19 cellular contexts compared by ENCODE assay signal in genomic region chr3:43190682-43191081, GRCh38.
DNase-seq lines count a peak whose midpoint lies in the region; ATAC-seq and TF ChIP-seq lines count a peak whose summit lies in the region.
"Had no signal": no experiment of that assay in that cellular context is flagged by ENCODE, and none has a peak within 500 bp of the region (broad histone marks: within the 10 kb centered on the region; RNA-seq: fewer than 3 reads in every experiment).

No MANE protein-coding gene starts in this region.

- no peaks in the 10 kb centered on the region for H3K27me3 Mint-ChIP-seq in Calu3 (ENCODE audit: unreplicated experiment)
- H3K27me3 Mint-ChIP-seq: effector memory CD8-positive, alpha-beta T cell; naive thymus-derived CD8-positive, alpha-beta T cell had no signal

- no peaks in the 10 kb centered on the region for H3K9me3 Mint-ChIP-seq in Calu3 (ENCODE audit: low read depth, unreplicated experiment)
- H3K9me3 Mint-ChIP-seq: effector memory CD8-positive, alpha-beta T cell; stimulated activated naive B cell treated with anti-CD40 and anti-IgM and Interleukin-4, amounts not matched to agents 10 μg/mL and 1 μg/mL and 100 μg/mL, for 72 hours had no signal

- no peak overlapping the region for H3K27ac ChIP-seq in WERI-Rb-1
- H3K27ac ChIP-seq: left ventricle myocardium inferior had no signal

- no peaks in the 10 kb centered on the region for H3K9me3 ChIP-seq in mucosa of descending colon
- no peaks in the 10 kb centered on the region for H3K9me3 ChIP-seq in WERI-Rb-1 (ENCODE audit: severe bottlenecking)
- H3K9me3 ChIP-seq: left ventricle myocardium inferior had no signal

- TF ChIP-seq CTCF in Calu3 (IDR thresholded peaks at IDR 0.05; ENCODE audit: unreplicated experiment) (no peak), cardiac fibroblast (IDR thresholded peaks at IDR 0.05; ENCODE audit: low read depth, low read length) (no peak), mucosa of descending colon (IDR thresholded peaks at IDR 0.05) (no peak), WERI-Rb-1 (IDR thresholded peaks at IDR 0.05; ENCODE audit: low read depth, low read length) (no peak)

- H3K27me3 ChIP-seq in WERI-Rb-1 (ENCODE audit: insufficient read depth, low read depth, severe bottlenecking) = no peaks in the 10 kb centered on the region

- no peaks in the 10 kb centered on the region for H3K36me3 Mint-ChIP-seq in Calu3 (ENCODE audit: insufficient read depth, unreplicated experiment)
- H3K36me3 Mint-ChIP-seq: CD4-positive, CD25-positive, alpha-beta regulatory T cell; stimulated activated naive B cell treated with anti-CD40 and anti-IgM and Interleukin-4, amounts not matched to agents 10 μg/mL and 1 μg/mL and 100 μg/mL, for 72 hours had no signal

- H3K4me3 Mint-ChIP-seq in Calu3 (ENCODE audit: low read depth, unreplicated experiment) = no peak overlapping the region
- H3K4me3 Mint-ChIP-seq: CD4-positive, CD25-positive, alpha-beta regulatory T cell; effector memory CD8-positive, alpha-beta T cell; naive thymus-derived CD8-positive, alpha-beta T cell; stimulated activated naive B cell treated with anti-CD40 and anti-IgM and Interleukin-4, amounts not matched to agents 10 μg/mL and 1 μg/mL and 100 μg/mL, for 72 hours had no signal

- DNase-seq in Calu3 = no peak
- peak; percentile 80 for DNase-seq in LHCN-M2 (ENCODE audit: low read depth)
- DNase-seq in cardiac fibroblast (ENCODE audit: low read depth in 2 of 2) = peak; percentile 38 to 91
- no peak for DNase-seq in mucosa of descending colon
- DNase-seq in SW480 (ENCODE audit: low spot score) = no peak
- no peak for DNase-seq in COLO829 (ENCODE audit: low spot score)
- DNase-seq in WERI-Rb-1 = no peak
- DNase-seq in NCI-H82 (lab: John Stamatoyannopoulos, UW) = no peak
- DNase-seq: activated T-cell treated with anti-CD3 and anti-CD28 coated beads, Interleukin-2, amount 50 U/mL, for 48 hours; CD4-positive, CD25-positive, alpha-beta regulatory T cell; effector memory CD8-positive, alpha-beta T cell; hypothalamus; left ventricle myocardium inferior; naive thymus-derived CD8-positive, alpha-beta T cell; NCI-H510A; OCI-M1; retina; stimulated activated naive B cell treated with anti-CD40 and anti-IgM and Interleukin-4, amounts not matched to agents 10 μg/mL and 1 μg/mL and 100 μg/mL, for 72 hours; SW 1271 had no signal

- H3K36me3 ChIP-seq in mucosa of descending colon (ENCODE audit: low read depth) (no peaks in the 10 kb centered on the region), WERI-Rb-1 (no peaks in the 10 kb centered on the region)
- H3K36me3 ChIP-seq: left ventricle myocardium inferior had no signal

- H3K4me1 Mint-ChIP-seq in Calu3 (ENCODE audit: low read depth, unreplicated experiment) = peaks cover 22% of the 10 kb centered on the region

- peak overlapping the region; percentile 22 for H3K27ac Mint-ChIP-seq in Calu3 (ENCODE audit: unreplicated experiment)
- H3K27ac Mint-ChIP-seq: effector memory CD8-positive, alpha-beta T cell; stimulated activated naive B cell treated with anti-CD40 and anti-IgM and Interleukin-4, amounts not matched to agents 10 μg/mL and 1 μg/mL and 100 μg/mL, for 72 hours had no signal

- peak; percentile 46 for ATAC-seq in mucosa of descending colon
- ATAC-seq: effector memory CD8-positive, alpha-beta T cell; naive thymus-derived CD8-positive, alpha-beta T cell; stimulated activated naive B cell treated with anti-CD40 and anti-IgM and Interleukin-4, amounts not matched to agents 10 μg/mL and 1 μg/mL and 100 μg/mL, for 72 hours had no signal

- CTCF ChIA-PET in Calu3 (lab: Charles Lee) = interaction anchor here (1.2 kb wide), 1 partner anchor 12 kb away, joined by 3 read pairs; no protein-coding TSS in a partner anchor

- no peak overlapping the region for H3K4me3 ChIP-seq in cardiac fibroblast (replicated peaks in 1 of 2; ENCODE audit: low read depth in 2 of 2, low read length in 2 of 2)
- H3K4me3 ChIP-seq in mucosa of descending colon = no peak overlapping the region
- no peak overlapping the region for H3K4me3 ChIP-seq in WERI-Rb-1 (ENCODE audit: low read depth, low read length)
- H3K4me3 ChIP-seq: left ventricle myocardium inferior had no signal

- no TSS peak for BruUV-seq in Calu3 (replicated peaks; lab: Mats Ljungman, UMichigan)

- peaks cover 5% of the 10 kb centered on the region for H3K4me1 ChIP-seq in mucosa of descending colon (ENCODE audit: low read depth)

- intact Hi-C loops in Calu3 (cut with micrococcal nuclease; ENCODE audit: unreplicated experiment) (no loop called here), mucosa of descending colon (cut with DNase I, micrococcal nuclease) (no loop called here)

Comparison
In these comparisons a context has a peak if more than half of its experiments do, and no peak if none do; other contexts are left out.
1. DNase-seq: peak in LHCN-M2 (single experiment) and cardiac fibroblast (2 of 2); none in Calu3 (single experiment), mucosa of descending colon (0 of 3), SW480 (single experiment), COLO829 (single experiment), WERI-Rb-1 (single experiment) and NCI-H82 (single experiment).